ENCODE assay signal across 1 cellular context in the genomic region with DNA sequence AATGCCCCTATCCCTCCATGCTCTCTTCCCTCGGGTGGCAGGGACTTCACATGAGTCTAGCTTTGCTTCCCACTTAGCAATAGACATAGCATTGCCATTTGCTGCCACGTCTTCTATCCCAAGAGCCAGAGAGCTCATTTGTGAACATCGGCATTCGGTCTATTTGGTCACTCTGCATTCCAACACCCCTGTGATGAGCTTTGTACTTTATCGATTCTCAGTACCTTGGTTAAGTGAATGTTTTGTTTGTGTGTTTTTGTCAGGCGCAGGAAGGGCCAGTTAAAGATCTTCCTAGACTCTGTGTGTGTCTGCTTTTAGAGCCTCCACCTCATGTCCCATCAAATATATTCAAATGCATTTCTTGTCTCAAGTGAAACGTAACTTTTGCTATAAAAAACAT.
A peak's percentile ranks its signal among the peaks of the same experiment; 100 is the strongest.
TF ChIP-seq lines count a peak whose summit lies in the region.

No MANE protein-coding gene starts in this region.

TF ChIP-seq in HepG2, 621 proteins besides CTCF, POLR2A, EP300 and RAD21 (continued from another document and continues in another):
- TF ChIP-seq, protein P1, sequence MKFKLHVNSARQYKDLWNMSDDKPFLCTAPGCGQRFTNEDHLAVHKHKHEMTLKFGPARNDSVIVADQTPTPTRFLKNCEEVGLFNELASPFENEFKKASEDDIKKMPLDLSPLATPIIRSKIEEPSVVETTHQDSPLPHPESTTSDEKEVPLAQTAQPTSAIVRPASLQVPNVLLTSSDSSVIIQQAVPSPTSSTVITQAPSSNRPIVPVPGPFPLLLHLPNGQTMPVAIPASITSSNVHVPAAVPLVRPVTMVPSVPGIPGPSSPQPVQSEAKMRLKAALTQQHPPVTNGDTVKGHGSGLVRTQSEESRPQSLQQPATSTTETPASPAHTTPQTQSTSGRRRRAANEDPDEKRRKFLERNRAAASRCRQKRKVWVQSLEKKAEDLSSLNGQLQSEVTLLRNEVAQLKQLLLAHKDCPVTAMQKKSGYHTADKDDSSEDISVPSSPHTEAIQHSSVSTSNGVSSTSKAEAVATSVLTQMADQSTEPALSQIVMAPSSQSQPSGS (CRISPR knock-in tag; IDR thresholded peaks at IDR 0.05), result 0 out of 2 replicates have a peak, but pooled peaks have one; percentile 39
- peak; percentile 23 for TF ChIP-seq TBL1XR1 (IDR thresholded peaks at IDR 0.05; ENCODE audit: borderline replicate concordance, low read length, partially characterized antibody)
- TF ChIP-seq, protein P2, sequence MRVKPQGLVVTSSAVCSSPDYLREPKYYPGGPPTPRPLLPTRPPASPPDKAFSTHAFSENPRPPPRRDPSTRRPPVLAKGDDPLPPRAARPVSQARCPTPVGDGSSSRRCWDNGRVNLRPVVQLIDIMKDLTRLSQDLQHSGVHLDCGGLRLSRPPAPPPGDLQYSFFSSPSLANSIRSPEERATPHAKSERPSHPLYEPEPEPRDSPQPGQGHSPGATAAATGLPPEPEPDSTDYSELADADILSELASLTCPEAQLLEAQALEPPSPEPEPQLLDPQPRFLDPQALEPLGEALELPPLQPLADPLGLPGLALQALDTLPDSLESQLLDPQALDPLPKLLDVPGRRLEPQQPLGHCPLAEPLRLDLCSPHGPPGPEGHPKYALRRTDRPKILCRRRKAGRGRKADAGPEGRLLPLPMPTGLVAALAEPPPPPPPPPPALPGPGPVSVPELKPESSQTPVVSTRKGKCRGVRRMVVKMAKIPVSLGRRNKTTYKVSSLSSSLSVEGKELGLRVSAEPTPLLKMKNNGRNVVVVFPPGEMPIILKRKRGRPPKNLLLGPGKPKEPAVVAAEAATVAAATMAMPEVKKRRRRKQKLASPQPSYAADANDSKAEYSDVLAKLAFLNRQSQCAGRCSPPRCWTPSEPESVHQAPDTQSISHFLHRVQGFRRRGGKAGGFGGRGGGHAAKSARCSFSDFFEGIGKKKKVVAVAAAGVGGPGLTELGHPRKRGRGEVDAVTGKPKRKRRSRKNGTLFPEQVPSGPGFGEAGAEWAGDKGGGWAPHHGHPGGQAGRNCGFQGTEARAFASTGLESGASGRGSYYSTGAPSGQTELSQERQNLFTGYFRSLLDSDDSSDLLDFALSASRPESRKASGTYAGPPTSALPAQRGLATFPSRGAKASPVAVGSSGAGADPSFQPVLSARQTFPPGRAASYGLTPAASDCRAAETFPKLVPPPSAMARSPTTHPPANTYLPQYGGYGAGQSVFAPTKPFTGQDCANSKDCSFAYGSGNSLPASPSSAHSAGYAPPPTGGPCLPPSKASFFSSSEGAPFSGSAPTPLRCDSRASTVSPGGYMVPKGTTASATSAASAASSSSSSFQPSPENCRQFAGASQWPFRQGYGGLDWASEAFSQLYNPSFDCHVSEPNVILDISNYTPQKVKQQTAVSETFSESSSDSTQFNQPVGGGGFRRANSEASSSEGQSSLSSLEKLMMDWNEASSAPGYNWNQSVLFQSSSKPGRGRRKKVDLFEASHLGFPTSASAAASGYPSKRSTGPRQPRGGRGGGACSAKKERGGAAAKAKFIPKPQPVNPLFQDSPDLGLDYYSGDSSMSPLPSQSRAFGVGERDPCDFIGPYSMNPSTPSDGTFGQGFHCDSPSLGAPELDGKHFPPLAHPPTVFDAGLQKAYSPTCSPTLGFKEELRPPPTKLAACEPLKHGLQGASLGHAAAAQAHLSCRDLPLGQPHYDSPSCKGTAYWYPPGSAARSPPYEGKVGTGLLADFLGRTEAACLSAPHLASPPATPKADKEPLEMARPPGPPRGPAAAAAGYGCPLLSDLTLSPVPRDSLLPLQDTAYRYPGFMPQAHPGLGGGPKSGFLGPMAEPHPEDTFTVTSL (CRISPR knock-in tag; IDR thresholded peaks at IDR 0.05; ENCODE audit: borderline replicate concordance), result peak; percentile 92
- no peak for TF ChIP-seq ZNF777 (CRISPR knock-in tag; IDR thresholded peaks at IDR 0.05)
- no peak for TF ChIP-seq ATF7 (IDR thresholded peaks at IDR 0.05)
- no peak for TF ChIP-seq ATF7 (CRISPR knock-in tag; IDR thresholded peaks at IDR 0.05)
- peak; percentile 70 for TF ChIP-seq SALL1 (CRISPR knock-in tag; IDR thresholded peaks at IDR 0.05)
- TF ChIP-seq TBX2 (CRISPR knock-in tag; IDR thresholded peaks at IDR 0.05; ENCODE audit: borderline replicate concordance), result peak; percentile 89
- TF ChIP-seq, protein P3, sequence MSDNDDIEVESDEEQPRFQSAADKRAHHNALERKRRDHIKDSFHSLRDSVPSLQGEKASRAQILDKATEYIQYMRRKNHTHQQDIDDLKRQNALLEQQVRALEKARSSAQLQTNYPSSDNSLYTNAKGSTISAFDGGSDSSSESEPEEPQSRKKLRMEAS (IDR thresholded peaks at IDR 0.05), result 0 out of 2 replicates have a peak, but pooled peaks have one; percentile 12
- TF ChIP-seq ZNF788 (CRISPR knock-in tag; IDR thresholded peaks at IDR 0.05; ENCODE audit: borderline replicate concordance), result no peak
- 0 out of 2 replicates have a peak, but pooled peaks have one; percentile 41 for TF ChIP-seq FOSL2 (CRISPR knock-in tag; IDR thresholded peaks at IDR 0.05)
- 0 out of 2 replicates have a peak, but pooled peaks have one; percentile 46 for TF ChIP-seq DMAP1 (CRISPR knock-in tag; IDR thresholded peaks at IDR 0.05)
- TF ChIP-seq, protein P4, sequence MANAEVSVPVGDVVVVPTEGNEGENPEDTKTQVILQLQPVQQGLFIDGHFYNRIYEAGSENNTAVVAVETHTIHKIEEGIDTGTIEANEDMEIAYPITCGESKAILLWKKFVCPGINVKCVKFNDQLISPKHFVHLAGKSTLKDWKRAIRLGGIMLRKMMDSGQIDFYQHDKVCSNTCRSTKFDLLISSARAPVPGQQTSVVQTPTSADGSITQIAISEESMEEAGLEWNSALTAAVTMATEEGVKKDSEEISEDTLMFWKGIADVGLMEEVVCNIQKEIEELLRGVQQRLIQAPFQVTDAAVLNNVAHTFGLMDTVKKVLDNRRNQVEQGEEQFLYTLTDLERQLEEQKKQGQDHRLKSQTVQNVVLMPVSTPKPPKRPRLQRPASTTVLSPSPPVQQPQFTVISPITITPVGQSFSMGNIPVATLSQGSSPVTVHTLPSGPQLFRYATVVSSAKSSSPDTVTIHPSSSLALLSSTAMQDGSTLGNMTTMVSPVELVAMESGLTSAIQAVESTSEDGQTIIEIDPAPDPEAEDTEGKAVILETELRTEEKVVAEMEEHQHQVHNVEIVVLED (CRISPR knock-in tag; IDR thresholded peaks at IDR 0.05; ENCODE audit: borderline replicate concordance), result 0 out of 2 replicates have a peak, but pooled peaks have one; percentile 28
- 0 out of 2 replicates have a peak, but pooled peaks have one; percentile 7 for TF ChIP-seq STAG1 (CRISPR knock-in tag; IDR thresholded peaks at IDR 0.05)
- peak; percentile 45; the same call in 1 of the 2 replicates for TF ChIP-seq CBFB (CRISPR knock-in tag; IDR thresholded peaks at IDR 0.05)
- 0 out of 2 replicates have a peak, but pooled peaks have one; percentile 39 for TF ChIP-seq ZNF337 (CRISPR knock-in tag; IDR thresholded peaks at IDR 0.05; ENCODE audit: borderline replicate concordance, low read depth)
- TF ChIP-seq, protein P5, sequence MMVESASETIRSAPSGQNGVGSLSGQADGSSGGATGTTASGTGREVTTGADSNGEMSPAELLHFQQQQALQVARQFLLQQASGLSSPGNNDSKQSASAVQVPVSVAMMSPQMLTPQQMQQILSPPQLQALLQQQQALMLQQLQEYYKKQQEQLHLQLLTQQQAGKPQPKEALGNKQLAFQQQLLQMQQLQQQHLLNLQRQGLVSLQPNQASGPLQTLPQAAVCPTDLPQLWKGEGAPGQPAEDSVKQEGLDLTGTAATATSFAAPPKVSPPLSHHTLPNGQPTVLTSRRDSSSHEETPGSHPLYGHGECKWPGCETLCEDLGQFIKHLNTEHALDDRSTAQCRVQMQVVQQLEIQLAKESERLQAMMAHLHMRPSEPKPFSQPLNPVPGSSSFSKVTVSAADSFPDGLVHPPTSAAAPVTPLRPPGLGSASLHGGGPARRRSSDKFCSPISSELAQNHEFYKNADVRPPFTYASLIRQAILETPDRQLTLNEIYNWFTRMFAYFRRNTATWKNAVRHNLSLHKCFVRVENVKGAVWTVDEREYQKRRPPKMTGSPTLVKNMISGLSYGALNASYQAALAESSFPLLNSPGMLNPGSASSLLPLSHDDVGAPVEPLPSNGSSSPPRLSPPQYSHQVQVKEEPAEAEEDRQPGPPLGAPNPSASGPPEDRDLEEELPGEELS (CRISPR knock-in tag; IDR thresholded peaks at IDR 0.05), result peak; percentile 91
- TF ChIP-seq, protein P6, sequence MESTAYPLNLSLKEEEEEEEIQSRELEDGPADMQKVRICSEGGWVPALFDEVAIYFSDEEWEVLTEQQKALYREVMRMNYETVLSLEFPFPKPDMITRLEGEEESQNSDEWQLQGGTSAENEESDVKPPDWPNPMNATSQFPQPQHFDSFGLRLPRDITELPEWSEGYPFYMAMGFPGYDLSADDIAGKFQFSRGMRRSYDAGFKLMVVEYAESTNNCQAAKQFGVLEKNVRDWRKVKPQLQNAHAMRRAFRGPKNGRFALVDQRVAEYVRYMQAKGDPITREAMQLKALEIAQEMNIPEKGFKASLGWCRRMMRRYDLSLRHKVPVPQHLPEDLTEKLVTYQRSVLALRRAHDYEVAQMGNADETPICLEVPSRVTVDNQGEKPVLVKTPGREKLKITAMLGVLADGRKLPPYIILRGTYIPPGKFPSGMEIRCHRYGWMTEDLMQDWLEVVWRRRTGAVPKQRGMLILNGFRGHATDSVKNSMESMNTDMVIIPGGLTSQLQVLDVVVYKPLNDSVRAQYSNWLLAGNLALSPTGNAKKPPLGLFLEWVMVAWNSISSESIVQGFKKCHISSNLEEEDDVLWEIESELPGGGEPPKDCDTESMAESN (CRISPR knock-in tag; conservative IDR thresholded peaks at IDR 0.05), result 0 out of 2 replicates have a peak, but pooled peaks have one; percentile 29
- TF ChIP-seq ZSCAN21 (CRISPR knock-in tag; IDR thresholded peaks at IDR 0.05; ENCODE audit: borderline replicate concordance), result peak; percentile 99
- TF ChIP-seq, protein P7, sequence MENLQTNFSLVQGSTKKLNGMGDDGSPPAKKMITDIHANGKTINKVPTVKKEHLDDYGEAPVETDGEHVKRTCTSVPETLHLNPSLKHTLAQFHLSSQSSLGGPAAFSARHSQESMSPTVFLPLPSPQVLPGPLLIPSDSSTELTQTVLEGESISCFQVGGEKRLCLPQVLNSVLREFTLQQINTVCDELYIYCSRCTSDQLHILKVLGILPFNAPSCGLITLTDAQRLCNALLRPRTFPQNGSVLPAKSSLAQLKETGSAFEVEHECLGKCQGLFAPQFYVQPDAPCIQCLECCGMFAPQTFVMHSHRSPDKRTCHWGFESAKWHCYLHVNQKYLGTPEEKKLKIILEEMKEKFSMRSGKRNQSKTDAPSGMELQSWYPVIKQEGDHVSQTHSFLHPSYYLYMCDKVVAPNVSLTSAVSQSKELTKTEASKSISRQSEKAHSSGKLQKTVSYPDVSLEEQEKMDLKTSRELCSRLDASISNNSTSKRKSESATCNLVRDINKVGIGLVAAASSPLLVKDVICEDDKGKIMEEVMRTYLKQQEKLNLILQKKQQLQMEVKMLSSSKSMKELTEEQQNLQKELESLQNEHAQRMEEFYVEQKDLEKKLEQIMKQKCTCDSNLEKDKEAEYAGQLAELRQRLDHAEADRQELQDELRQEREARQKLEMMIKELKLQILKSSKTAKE (CRISPR knock-in tag; IDR thresholded peaks at IDR 0.05; ENCODE audit: borderline replicate concordance), result no peak
- TF ChIP-seq, protein P8, sequence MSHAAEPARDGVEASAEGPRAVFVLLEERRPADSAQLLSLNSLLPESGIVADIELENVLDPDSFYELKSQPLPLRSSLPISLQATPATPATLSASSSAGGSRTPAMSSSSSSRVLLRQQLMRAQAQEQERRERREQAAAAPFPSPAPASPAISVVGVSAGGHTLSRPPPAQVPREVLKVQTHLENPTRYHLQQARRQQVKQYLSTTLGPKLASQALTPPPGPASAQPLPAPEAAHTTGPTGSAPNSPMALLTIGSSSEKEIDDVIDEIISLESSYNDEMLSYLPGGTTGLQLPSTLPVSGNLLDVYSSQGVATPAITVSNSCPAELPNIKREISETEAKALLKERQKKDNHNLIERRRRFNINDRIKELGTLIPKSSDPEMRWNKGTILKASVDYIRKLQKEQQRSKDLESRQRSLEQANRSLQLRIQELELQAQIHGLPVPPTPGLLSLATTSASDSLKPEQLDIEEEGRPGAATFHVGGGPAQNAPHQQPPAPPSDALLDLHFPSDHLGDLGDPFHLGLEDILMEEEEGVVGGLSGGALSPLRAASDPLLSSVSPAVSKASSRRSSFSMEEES (CRISPR knock-in tag; IDR thresholded peaks at IDR 0.05), result peak; percentile 65; the same call in 1 of the 2 replicates
- TF ChIP-seq, protein P9, sequence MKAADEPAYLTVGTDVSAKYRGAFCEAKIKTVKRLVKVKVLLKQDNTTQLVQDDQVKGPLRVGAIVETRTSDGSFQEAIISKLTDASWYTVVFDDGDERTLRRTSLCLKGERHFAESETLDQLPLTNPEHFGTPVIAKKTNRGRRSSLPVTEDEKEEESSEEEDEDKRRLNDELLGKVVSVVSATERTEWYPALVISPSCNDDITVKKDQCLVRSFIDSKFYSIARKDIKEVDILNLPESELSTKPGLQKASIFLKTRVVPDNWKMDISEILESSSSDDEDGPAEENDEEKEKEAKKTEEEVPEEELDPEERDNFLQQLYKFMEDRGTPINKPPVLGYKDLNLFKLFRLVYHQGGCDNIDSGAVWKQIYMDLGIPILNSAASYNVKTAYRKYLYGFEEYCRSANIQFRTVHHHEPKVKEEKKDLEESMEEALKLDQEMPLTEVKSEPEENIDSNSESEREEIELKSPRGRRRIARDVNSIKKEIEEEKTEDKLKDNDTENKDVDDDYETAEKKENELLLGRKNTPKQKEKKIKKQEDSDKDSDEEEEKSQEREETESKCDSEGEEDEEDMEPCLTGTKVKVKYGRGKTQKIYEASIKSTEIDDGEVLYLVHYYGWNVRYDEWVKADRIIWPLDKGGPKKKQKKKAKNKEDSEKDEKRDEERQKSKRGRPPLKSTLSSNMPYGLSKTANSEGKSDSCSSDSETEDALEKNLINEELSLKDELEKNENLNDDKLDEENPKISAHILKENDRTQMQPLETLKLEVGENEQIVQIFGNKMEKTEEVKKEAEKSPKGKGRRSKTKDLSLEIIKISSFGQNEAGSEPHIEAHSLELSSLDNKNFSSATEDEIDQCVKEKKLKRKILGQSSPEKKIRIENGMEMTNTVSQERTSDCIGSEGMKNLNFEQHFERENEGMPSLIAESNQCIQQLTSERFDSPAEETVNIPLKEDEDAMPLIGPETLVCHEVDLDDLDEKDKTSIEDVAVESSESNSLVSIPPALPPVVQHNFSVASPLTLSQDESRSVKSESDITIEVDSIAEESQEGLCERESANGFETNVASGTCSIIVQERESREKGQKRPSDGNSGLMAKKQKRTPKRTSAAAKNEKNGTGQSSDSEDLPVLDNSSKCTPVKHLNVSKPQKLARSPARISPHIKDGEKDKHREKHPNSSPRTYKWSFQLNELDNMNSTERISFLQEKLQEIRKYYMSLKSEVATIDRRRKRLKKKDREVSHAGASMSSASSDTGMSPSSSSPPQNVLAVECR (CRISPR knock-in tag; IDR thresholded peaks at IDR 0.05; ENCODE audit: borderline replicate concordance), result peak; percentile 26; the same call in 1 of the 2 replicates
- peak; percentile 83; the same call in 1 of the 2 replicates for TF ChIP-seq DPF2 (CRISPR knock-in tag; IDR thresholded peaks at IDR 0.05; ENCODE audit: borderline replicate concordance, low read depth)
- no peak for TF ChIP-seq ZNF670 (CRISPR knock-in tag; IDR thresholded peaks at IDR 0.05; ENCODE audit: borderline replicate concordance)
- 0 out of 2 replicates have a peak, but pooled peaks have one; percentile 39 for TF ChIP-seq ZNF292 (CRISPR knock-in tag; IDR thresholded peaks at IDR 0.05; ENCODE audit: borderline replicate concordance, low read depth)
- no peak for TF ChIP-seq PAX8 (CRISPR knock-in tag; IDR thresholded peaks at IDR 0.05; ENCODE audit: borderline replicate concordance)
- TF ChIP-seq PPARG (CRISPR knock-in tag; conservative IDR thresholded peaks at IDR 0.05), result peak; percentile 29; the same call in 1 of the 2 replicates
- TF ChIP-seq, protein P10, sequence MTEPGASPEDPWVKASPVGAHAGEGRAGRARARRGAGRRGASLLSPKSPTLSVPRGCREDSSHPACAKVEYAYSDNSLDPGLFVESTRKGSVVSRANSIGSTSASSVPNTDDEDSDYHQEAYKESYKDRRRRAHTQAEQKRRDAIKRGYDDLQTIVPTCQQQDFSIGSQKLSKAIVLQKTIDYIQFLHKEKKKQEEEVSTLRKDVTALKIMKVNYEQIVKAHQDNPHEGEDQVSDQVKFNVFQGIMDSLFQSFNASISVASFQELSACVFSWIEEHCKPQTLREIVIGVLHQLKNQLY (CRISPR knock-in tag; IDR thresholded peaks at IDR 0.05), result 0 out of 2 replicates have a peak, but pooled peaks have one; percentile 52
